ENCODE assay signal across 23 cellular contexts in genomic region chr20:55576981-55577380, GRCh38.
DNase-seq lines count a peak whose midpoint lies in the region; ATAC-seq, FAIRE-seq and TF ChIP-seq lines count a peak whose summit lies in the region.
"Had no signal": no experiment of that assay in that cellular context is flagged by ENCODE, and none has a peak within 500 bp of the region (broad histone marks: within the 10 kb centered on the region; RNA-seq: fewer than 3 reads in every experiment).

No MANE protein-coding gene starts in this region.

- no peak for TF ChIP-seq RAD21 in K562 (CRISPR knock-in tag; conservative IDR thresholded peaks at IDR 0.05 in 1 of 2, IDR thresholded peaks at IDR 0.05 in 1 of 2)

- no peak for TF ChIP-seq POLR2A in K562 (conservative IDR thresholded peaks at IDR 0.05)

- no peaks in the 10 kb centered on the region for H3K9me1 ChIP-seq in K562 (ENCODE audit: control insufficient read depth, insufficient read depth, low read length)

- 0% methylated on average over 1 of the region's 1 CpG for WGBS in K562 (ENCODE audit: insufficient coverage, low coverage, missing lambda C conversion rate)

- no peak for ATAC-seq in K562
- ATAC-seq: A549 had no signal

- H4K20me1 ChIP-seq in OCI-LY3 (ENCODE audit: insufficient read depth, low read length) (no peaks in the 10 kb centered on the region), K562 (replicated peaks; ENCODE audit: control insufficient read depth, insufficient read depth, low read length) (no peaks in the 10 kb centered on the region)
- H4K20me1 ChIP-seq: BLaER1 treated with 17β-estradiol and CSF1 and Interleukin-3, amounts not matched to agents 10 nM and 100 nM had no signal

- H3K36me3 ChIP-seq in OCI-LY3 (replicated peaks; ENCODE audit: low read depth, low read length) (no peaks in the 10 kb centered on the region), K562 (ENCODE audit: control insufficient read depth, insufficient read depth, low read length) (no peaks in the 10 kb centered on the region)
- H3K36me3 ChIP-seq: BLaER1 treated with 17β-estradiol and CSF1 and Interleukin-3, amounts not matched to agents 10 nM and 100 nM had no signal

- H2AFZ ChIP-seq in OCI-LY3 (ENCODE audit: low read depth, low read length) (no peak overlapping the region), K562 (ENCODE audit: low read depth, low read length) (no peak overlapping the region)

- POLR2A ChIA-PET in K562 (lab: Yijun Ruan, JAX), result no interaction called here

- no peaks in the 10 kb centered on the region for H3K27me3 ChIP-seq in OCI-LY3 (ENCODE audit: low read depth, low read length)
- no peaks in the 10 kb centered on the region for H3K27me3 ChIP-seq in K562 (ENCODE audit: control insufficient read depth in 2 of 2, insufficient read depth in 2 of 2, low read length in 2 of 2)
- H3K27me3 ChIP-seq: BLaER1 treated with 17β-estradiol and CSF1 and Interleukin-3, amounts not matched to agents 10 nM and 100 nM had no signal

- H3K4me2 ChIP-seq in OCI-LY3 (ENCODE audit: low read length), result peak overlapping the region; percentile 17
- no peak overlapping the region for H3K4me2 ChIP-seq in K562 (ENCODE audit: insufficient read depth, low read length)
- H3K4me2 ChIP-seq: A549; BLaER1 treated with 17β-estradiol and CSF1 and Interleukin-3, amounts not matched to agents 10 nM and 100 nM had no signal

- H3K4me1 ChIP-seq in OCI-LY3 (ENCODE audit: low read length) (peaks cover 18% of the 10 kb centered on the region), K562 (replicated peaks in 1 of 2; ENCODE audit: control insufficient read depth in 2 of 2, insufficient read depth in 2 of 2, low read length in 2 of 2) (no peaks in the 10 kb centered on the region)
- H3K4me1 ChIP-seq: A549; BLaER1 treated with 17β-estradiol and CSF1 and Interleukin-3, amounts not matched to agents 10 nM and 100 nM had no signal

- no peak for TF ChIP-seq EP300 in K562 (IDR thresholded peaks at IDR 0.05; ENCODE audit: low read length)

- intact Hi-C loops in K562 (cut with micrococcal nuclease), result no loop called here

- FAIRE-seq in K562 (lab: Jason Lieb, UNC), result no peak
- FAIRE-seq: A549, GM12891, GM19239 had no signal

- H3K9ac ChIP-seq in OCI-LY3 (ENCODE audit: low read length) (no peak overlapping the region), K562 (ENCODE audit: insufficient read depth in 1 of 2, low read depth in 2 of 2, low read length in 2 of 2) (no peak overlapping the region)
- H3K9ac ChIP-seq: BLaER1 treated with 17β-estradiol and CSF1 and Interleukin-3, amounts not matched to agents 10 nM and 100 nM had no signal

- H3K4me3 ChIP-seq in OCI-LY3 (ENCODE audit: low read length), result no peak overlapping the region
- H3K4me3 ChIP-seq in K562, result no peak overlapping the region
- H3K4me3 ChIP-seq: A549; BLaER1 treated with 17β-estradiol and CSF1 and Interleukin-3, amounts not matched to agents 10 nM and 100 nM had no signal

- DNase-seq in SIG-M5 treated with dmso at 0.1 percent for 504 hours (lab: John Stamatoyannopoulos, UW; ENCODE audit: unreplicated experiment) (peak; percentile 70), SIG-M5 (lab: John Stamatoyannopoulos, UW) (no peak), K562 (ENCODE audit: extremely low read depth in 1 of 4, low spot score in 3 of 4) (no peak), OCI-M2 (lab: John Stamatoyannopoulos, UW; ENCODE audit: unreplicated experiment) (no peak)
- DNase-seq: AML-193; CD4-positive, alpha-beta memory T cell; CD4-positive, CD25-positive, alpha-beta regulatory T cell; CD8-positive, alpha-beta memory T cell; COR-L47; DMS 273 treated with DMSO at 0.1 percent for 48 hours; DMS153; DMS53; DMS79; DND-41; EL; GDM1 had no signal

- CTCF ChIA-PET in K562 (lab: Yijun Ruan, JAX; ENCODE audit: low intra/inter-chr PET ratio), result no interaction called here

- H3K79me2 ChIP-seq in OCI-LY3 (ENCODE audit: low read length), result no peaks in the 10 kb centered on the region
- no peaks in the 10 kb centered on the region for H3K79me2 ChIP-seq in K562 (ENCODE audit: control insufficient read depth, insufficient read depth, low read length)

- in situ Hi-C loops in K562 (cut with MboI), result no loop called here

- H3K9me3 ChIP-seq in OCI-LY3 (ENCODE audit: insufficient read depth, low read length) (no peaks in the 10 kb centered on the region), K562 (replicated peaks; ENCODE audit: control insufficient read depth, insufficient read depth, low read depth, low read length) (no peaks in the 10 kb centered on the region)
- H3K9me3 ChIP-seq: A549; BLaER1 treated with 17β-estradiol and CSF1 and Interleukin-3, amounts not matched to agents 10 nM and 100 nM had no signal

- TF ChIP-seq CTCF in OCI-LY3 (IDR thresholded peaks at IDR 0.05; ENCODE audit: low read depth, low read length), result no peak
- TF ChIP-seq CTCF in K562 (IDR thresholded peaks at IDR 0.05 in 2 of 3, conservative IDR thresholded peaks at IDR 0.05 in 1 of 3; ENCODE audit: insufficient read depth in 2 of 3, low read depth in 1 of 3, low read length in 3 of 3), result no peak

- no peak overlapping the region for H3K27ac ChIP-seq in OCI-LY3 (ENCODE audit: low read length)
- H3K27ac ChIP-seq in K562 (ENCODE audit: extremely low read depth, low read depth, low read length), result no peak overlapping the region
- H3K27ac ChIP-seq: 22Rv1; A549; BLaER1 treated with 17β-estradiol and CSF1 and Interleukin-3, amounts not matched to agents 10 nM and 100 nM; C4-2B had no signal

- BruUV-seq in K562 (replicated peaks; lab: Mats Ljungman, UMichigan), result no TSS peak

TF ChIP-seq in K562, 482 proteins besides CTCF, POLR2A, EP300 and RAD21:
- no peak for TF ChIP-seq E2F4 (CRISPR knock-in tag; IDR thresholded peaks at IDR 0.05; ENCODE audit: low read depth)
- no peak for TF ChIP-seq ZFP1 (CRISPR knock-in tag; IDR thresholded peaks at IDR 0.05)
- TF ChIP-seq CHD4 (IDR thresholded peaks at IDR 0.05; ENCODE audit: insufficient read depth, insufficient replicate concordance, low read depth, low read length, poor library complexity, severe bottlenecking), result no peak
- TF ChIP-seq, protein P1, sequence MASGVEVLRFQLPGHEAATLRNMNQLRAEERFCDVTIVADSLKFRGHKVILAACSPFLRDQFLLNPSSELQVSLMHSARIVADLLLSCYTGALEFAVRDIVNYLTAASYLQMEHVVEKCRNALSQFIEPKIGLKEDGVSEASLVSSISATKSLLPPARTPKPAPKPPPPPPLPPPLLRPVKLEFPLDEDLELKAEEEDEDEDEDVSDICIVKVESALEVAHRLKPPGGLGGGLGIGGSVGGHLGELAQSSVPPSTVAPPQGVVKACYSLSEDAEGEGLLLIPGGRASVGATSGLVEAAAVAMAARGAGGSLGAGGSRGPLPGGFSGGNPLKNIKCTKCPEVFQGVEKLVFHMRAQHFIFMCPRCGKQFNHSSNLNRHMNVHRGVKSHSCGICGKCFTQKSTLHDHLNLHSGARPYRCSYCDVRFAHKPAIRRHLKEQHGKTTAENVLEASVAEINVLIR (CRISPR knock-in tag; IDR thresholded peaks at IDR 0.05), result no peak
- TF ChIP-seq, protein P2, sequence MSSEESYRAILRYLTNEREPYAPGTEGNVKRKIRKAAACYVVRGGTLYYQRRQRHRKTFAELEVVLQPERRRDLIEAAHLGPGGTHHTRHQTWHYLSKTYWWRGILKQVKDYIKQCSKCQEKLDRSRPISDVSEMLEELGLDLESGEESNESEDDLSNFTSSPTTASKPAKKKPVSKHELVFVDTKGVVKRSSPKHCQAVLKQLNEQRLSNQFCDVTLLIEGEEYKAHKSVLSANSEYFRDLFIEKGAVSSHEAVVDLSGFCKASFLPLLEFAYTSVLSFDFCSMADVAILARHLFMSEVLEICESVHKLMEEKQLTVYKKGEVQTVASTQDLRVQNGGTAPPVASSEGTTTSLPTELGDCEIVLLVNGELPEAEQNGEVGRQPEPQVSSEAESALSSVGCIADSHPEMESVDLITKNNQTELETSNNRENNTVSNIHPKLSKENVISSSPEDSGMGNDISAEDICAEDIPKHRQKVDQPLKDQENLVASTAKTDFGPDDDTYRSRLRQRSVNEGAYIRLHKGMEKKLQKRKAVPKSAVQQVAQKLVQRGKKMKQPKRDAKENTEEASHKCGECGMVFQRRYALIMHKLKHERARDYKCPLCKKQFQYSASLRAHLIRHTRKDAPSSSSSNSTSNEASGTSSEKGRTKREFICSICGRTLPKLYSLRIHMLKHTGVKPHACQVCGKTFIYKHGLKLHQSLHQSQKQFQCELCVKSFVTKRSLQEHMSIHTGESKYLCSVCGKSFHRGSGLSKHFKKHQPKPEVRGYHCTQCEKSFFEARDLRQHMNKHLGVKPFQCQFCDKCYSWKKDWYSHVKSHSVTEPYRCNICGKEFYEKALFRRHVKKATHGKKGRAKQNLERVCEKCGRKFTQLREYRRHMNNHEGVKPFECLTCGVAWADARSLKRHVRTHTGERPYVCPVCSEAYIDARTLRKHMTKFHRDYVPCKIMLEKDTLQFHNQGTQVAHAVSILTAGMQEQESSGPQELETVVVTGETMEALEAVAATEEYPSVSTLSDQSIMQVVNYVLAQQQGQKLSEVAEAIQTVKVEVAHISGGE (CRISPR knock-in tag; IDR thresholded peaks at IDR 0.05), result peak in 1 of 3 experiments; percentile 66; a peak in 1 of 6 replicates
- TF ChIP-seq EWSR1 (IDR thresholded peaks at IDR 0.05; ENCODE audit: borderline replicate concordance, low read depth, partially characterized antibody), result peak; percentile 72
